ENCODE assay signal across 8 cellular contexts in genomic region chr2:667332-668000, GRCh38. TPM values are rescaled to one million over a fixed set of nuclear protein-coding genes. Genes with fewer than 3 reads are reported as not detected.
DNase-seq lines count a peak whose midpoint lies in the region; ATAC-seq and TF ChIP-seq lines count a peak whose summit lies in the region.

No MANE protein-coding gene starts in this region.

- no peak overlapping the region for H2AFZ ChIP-seq in PC-9

- no peak overlapping the region for H3K4me3 ChIP-seq in PC-9
- no peak overlapping the region for H3K4me3 ChIP-seq in prostate gland

- H3K9me3 ChIP-seq in PC-9 (ENCODE audit: insufficient read depth, low read depth) (0 out of 2 replicates have a peak, but pooled peaks cover 7% of the 10 kb centered on the region), prostate gland (no peaks in the 10 kb centered on the region)

- peak; percentile 57 for ATAC-seq in GM21360 (IDR thresholded peaks at IDR 0.05; ENCODE audit: unreplicated experiment)

- H3K9me2 ChIP-seq in PC-9 (ENCODE audit: insufficient read depth) = no peaks in the 10 kb centered on the region

- H3K4me2 ChIP-seq in PC-9 = no peak overlapping the region

- intact Hi-C loops in PC-9 (cut with micrococcal nuclease; ENCODE audit: unreplicated experiment) = no loop called here
- intact Hi-C loops in prostate gland (cut with DNase I) = no loop called here

- CTCF ChIA-PET in PC-9 (lab: Charles Lee) = no interaction called here

- H3K27me3 ChIP-seq in PC-9 (ENCODE audit: insufficient read depth, low read depth) (no peaks in the 10 kb centered on the region), prostate gland (replicated peaks; ENCODE audit: insufficient read depth) (no peaks in the 10 kb centered on the region)

- POLR2A ChIA-PET in PC-9 (lab: Charles Lee; ENCODE audit: unreplicated experiment) = no interaction called here

- peaks cover 17% of the 10 kb centered on the region for H3F3A ChIP-seq in PC-9 (ENCODE audit: insufficient read depth, low read depth)

- 74% methylated on average over 5 of the region's 5 CpGs for WGBS in prostate gland

- H3K4me1 ChIP-seq in PC-9 (replicated peaks; ENCODE audit: insufficient read depth) = no peaks in the 10 kb centered on the region
- peaks cover 4% of the 10 kb centered on the region for H3K4me1 ChIP-seq in prostate gland (replicated peaks)

- H4K20me1 ChIP-seq in PC-9 (ENCODE audit: insufficient read depth) = 0 out of 2 replicates have a peak, but pooled peaks cover 1% of the 10 kb centered on the region

- H3K36me3 ChIP-seq in PC-9 (ENCODE audit: low read depth) (peaks cover 29% of the 10 kb centered on the region), prostate gland (peaks cover 0 to 2% of the 10 kb centered on the region in 2 donors)

- H3K27ac ChIP-seq in PC-9 = no peak overlapping the region
- no peak overlapping the region for H3K27ac ChIP-seq in prostate gland

- no peaks in the 10 kb centered on the region for H3K79me2 ChIP-seq in PC-9 (ENCODE audit: low read depth)

- BruUV-seq in PC-9 (replicated peaks; lab: Mats Ljungman, UMichigan) = no TSS peak

- TF ChIP-seq CTCF in PC-9 (conservative IDR thresholded peaks at IDR 0.05) (peak; percentile 85), prostate gland (IDR thresholded peaks at IDR 0.05) (peak in 3 of 4 experiments; percentile 23 to 64 (median 52))

- DNase-seq in AML-193 (lab: John Stamatoyannopoulos, UW) (peak; percentile 23 to 36), PC-9 (peak; percentile 12 to 59), erythroblast (lab: John Stamatoyannopoulos, UW) (peak; percentile 21 to 30), prostate gland (ENCODE audit: low spot score) (no peak), SKM-1 (lab: John Stamatoyannopoulos, UW; ENCODE audit: unreplicated experiment) (no peak), NCI-H128 (lab: John Stamatoyannopoulos, UW; ENCODE audit: unreplicated experiment) (no peak)
- no peak for DNase-seq in effector CD4-positive, alpha-beta T cell

- TF ChIP-seq POLR2A in erythroblast (IDR thresholded peaks at IDR 0.05; ENCODE audit: low read length) (no peak), prostate gland (IDR thresholded peaks at IDR 0.05) (no peak)

RNA-seq across cellular contexts. Expression of gene TMEM18, which starts 9.7 kb away (rescaled TPM):
- total RNA-seq in PC-9 (2021) (30.5 and 32.4 TPM in 2 replicates), prostate gland (10 to 100 TPM; 17.7 to 19.3 TPM)

Comparison
In these comparisons a context has a peak if more than half of its experiments do, and no peak if none do; other contexts are left out.
1. DNase-seq: peak in AML-193 (2 of 2), PC-9 (2 of 2) and erythroblast (2 of 2); none in prostate gland (single experiment), effector CD4-positive, alpha-beta T cell (single experiment), SKM-1 (single experiment) and NCI-H128 (single experiment).